20 cellular contexts compared by ENCODE assay signal in the genomic region with DNA sequence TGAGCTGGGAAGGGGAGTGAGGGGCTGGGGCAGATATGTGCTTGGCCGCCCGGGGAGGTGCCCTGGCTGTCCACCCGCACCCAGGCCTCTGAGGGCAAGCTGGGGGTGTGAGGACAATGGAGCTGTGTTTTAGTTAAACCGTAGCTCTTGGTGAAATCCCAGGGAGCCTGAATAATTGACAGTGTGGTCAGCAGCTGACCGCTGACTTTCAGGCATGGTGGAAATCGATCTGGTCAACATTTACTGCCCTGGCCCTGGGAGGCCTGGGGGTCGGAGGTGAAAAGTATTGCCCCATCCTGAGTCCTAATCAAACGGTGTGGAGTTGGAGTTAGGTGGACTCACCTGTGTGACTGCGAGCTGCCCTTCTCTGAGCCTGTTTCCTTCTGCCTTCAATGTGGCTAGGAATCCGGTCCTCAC. TPM values are rescaled to one million over a fixed set of nuclear protein-coding genes. Genes with fewer than 3 reads are reported as not detected.
DNase-seq lines count a peak whose midpoint lies in the region; ATAC-seq and TF ChIP-seq lines count a peak whose summit lies in the region.
"Had no signal": no experiment of that assay in that cellular context is flagged by ENCODE, and none has a peak within 500 bp of the region (broad histone marks: within the 10 kb centered on the region; RNA-seq: fewer than 3 reads in every experiment).

No MANE protein-coding gene starts in this region.

- no peaks in the 10 kb centered on the region for H3K27me3 ChIP-seq in mesendoderm (ENCODE audit: insufficient read depth, low read length, poor library complexity)
- H3K27me3 ChIP-seq in left lung, result no peaks in the 10 kb centered on the region
- H3K27me3 ChIP-seq: heart right ventricle had no signal

- H4K8ac ChIP-seq in mesendoderm (ENCODE audit: low read depth, low read length), result no peak overlapping the region

- no peak overlapping the region for H3K23ac ChIP-seq in mesendoderm (ENCODE audit: low read length)

- H3K36me3 Mint-ChIP-seq in activated naive CD8-positive, alpha-beta T cell treated with anti-CD3 and anti-CD28 coated beads, Interleukin-2, amount 10 ng/mL, durations not matched to agents 7 days and 5 days, result no peaks in the 10 kb centered on the region
- peaks cover 3% of the 10 kb centered on the region for H3K36me3 Mint-ChIP-seq in activated naive CD8-positive, alpha-beta T cell treated with anti-CD3 and anti-CD28 coated beads for 36 hours
- no peaks in the 10 kb centered on the region for H3K36me3 Mint-ChIP-seq in activated CD8-positive, alpha-beta T cell treated with anti-CD3 and anti-CD28 coated beads for 36 hours (ENCODE audit: low read depth)
- H3K36me3 Mint-ChIP-seq in type B pancreatic cell, result no peaks in the 10 kb centered on the region

- H3K56ac ChIP-seq in mesendoderm (ENCODE audit: low read length), result peak overlapping the region; percentile 11

- H3K9me3 Mint-ChIP-seq in activated naive CD8-positive, alpha-beta T cell treated with anti-CD3 and anti-CD28 coated beads, Interleukin-2, amount 10 ng/mL, durations not matched to agents 7 days and 5 days, result no peaks in the 10 kb centered on the region
- peaks cover 2% of the 10 kb centered on the region for H3K9me3 Mint-ChIP-seq in activated naive CD8-positive, alpha-beta T cell treated with anti-CD3 and anti-CD28 coated beads for 36 hours
- no peaks in the 10 kb centered on the region for H3K9me3 Mint-ChIP-seq in activated CD8-positive, alpha-beta T cell treated with anti-CD3 and anti-CD28 coated beads for 36 hours
- no peaks in the 10 kb centered on the region for H3K9me3 Mint-ChIP-seq in type B pancreatic cell

- H2BK15ac ChIP-seq in mesendoderm (replicated peaks; ENCODE audit: low read depth), result no peak overlapping the region

- H3K4me2 ChIP-seq in mesendoderm (ENCODE audit: low read length), result no peak overlapping the region

- peak overlapping the region; percentile 30 for H2BK5ac ChIP-seq in mesendoderm (ENCODE audit: low read length)

- POLR2A ChIA-PET in activated naive CD8-positive, alpha-beta T cell treated with anti-CD3 and anti-CD28 coated beads, Interleukin-2, amount 10 ng/mL, durations not matched to agents 7 days and 5 days (lab: Charles Lee), result interaction anchor here (0.7 to 6.9 kb wide), 2 partner anchors 15 to 379 kb away, joined by 4 to 83 read pairs; no protein-coding TSS in a partner anchor
- POLR2A ChIA-PET in activated CD8-positive, alpha-beta T cell treated with anti-CD3 and anti-CD28 coated beads for 36 hours (lab: Charles Lee), result interaction anchor here (0.8 to 4.7 kb wide), 3 partner anchors 12 to 49 kb away, joined by 3 to 26 read pairs (median 3); no protein-coding TSS in a partner anchor

- intact Hi-C loops in activated CD8-positive, alpha-beta T cell treated with anti-CD3 and anti-CD28 coated beads for 36 hours (cut with micrococcal nuclease), result no loop called here
- intact Hi-C loops in left lung (cut with DNase I), result no loop called here

- WGBS in mesendoderm (ENCODE audit: extremely low coverage, insufficient coverage, low lambda C conversion rate), result no CpG with 5 or more reads among the region's 10 CpGs

- no peaks in the 10 kb centered on the region for H3K27me3 Mint-ChIP-seq in activated naive CD8-positive, alpha-beta T cell treated with anti-CD3 and anti-CD28 coated beads, Interleukin-2, amount 10 ng/mL, durations not matched to agents 7 days and 5 days
- no peaks in the 10 kb centered on the region for H3K27me3 Mint-ChIP-seq in activated naive CD8-positive, alpha-beta T cell treated with anti-CD3 and anti-CD28 coated beads for 36 hours
- no peaks in the 10 kb centered on the region for H3K27me3 Mint-ChIP-seq in activated CD8-positive, alpha-beta T cell treated with anti-CD3 and anti-CD28 coated beads for 36 hours
- H3K27me3 Mint-ChIP-seq in type B pancreatic cell, result no peaks in the 10 kb centered on the region

- CTCF ChIA-PET in activated CD8-positive, alpha-beta T cell treated with anti-CD3 and anti-CD28 coated beads for 36 hours (lab: Charles Lee), result interaction anchor here (0.9 to 1.3 kb wide), 3 partner anchors 9 to 25 kb away, joined by 3 to 4 read pairs (median 3); no protein-coding TSS in a partner anchor

- no peak for ATAC-seq in activated naive CD8-positive, alpha-beta T cell treated with anti-CD3 and anti-CD28 coated beads, Interleukin-2, amount 10 ng/mL, durations not matched to agents 7 days and 5 days (ENCODE audit: low read depth)
- no peak for ATAC-seq in activated CD8-positive, alpha-beta T cell treated with anti-CD3 and anti-CD28 coated beads for 36 hours
- ATAC-seq in HG02610 (IDR thresholded peaks at IDR 0.05; ENCODE audit: unreplicated experiment), result no peak
- ATAC-seq in left lung, result no peak
- ATAC-seq: heart right ventricle, right cardiac atrium had no signal

- peak overlapping the region; percentile 61 for H3K27ac Mint-ChIP-seq in activated naive CD8-positive, alpha-beta T cell treated with anti-CD3 and anti-CD28 coated beads, Interleukin-2, amount 10 ng/mL, durations not matched to agents 7 days and 5 days
- no peak overlapping the region for H3K27ac Mint-ChIP-seq in activated naive CD8-positive, alpha-beta T cell treated with anti-CD3 and anti-CD28 coated beads for 36 hours
- peak overlapping the region; percentile 9 for H3K27ac Mint-ChIP-seq in activated CD8-positive, alpha-beta T cell treated with anti-CD3 and anti-CD28 coated beads for 36 hours
- H3K27ac Mint-ChIP-seq in type B pancreatic cell, result peak overlapping the region; percentile 100

- no peaks in the 10 kb centered on the region for H3K36me3 ChIP-seq in mesendoderm (ENCODE audit: control insufficient read depth, insufficient read depth, low read length)
- no peaks in the 10 kb centered on the region for H3K36me3 ChIP-seq in left lung
- H3K36me3 ChIP-seq: heart right ventricle had no signal

- H2AK5ac ChIP-seq in mesendoderm (ENCODE audit: low read length), result no peak overlapping the region

- no peak overlapping the region for H3K4me3 Mint-ChIP-seq in activated naive CD8-positive, alpha-beta T cell treated with anti-CD3 and anti-CD28 coated beads, Interleukin-2, amount 10 ng/mL, durations not matched to agents 7 days and 5 days
- no peak overlapping the region for H3K4me3 Mint-ChIP-seq in activated naive CD8-positive, alpha-beta T cell treated with anti-CD3 and anti-CD28 coated beads for 36 hours
- H3K4me3 Mint-ChIP-seq in activated CD8-positive, alpha-beta T cell treated with anti-CD3 and anti-CD28 coated beads for 36 hours, result no peak overlapping the region
- no peak overlapping the region for H3K4me3 Mint-ChIP-seq in type B pancreatic cell

- H3K4me3 ChIP-seq in mesendoderm (ENCODE audit: low read length) (no peak overlapping the region), left lung (no peak overlapping the region)
- H3K4me3 ChIP-seq: heart right ventricle had no signal

- no peak for DNase-seq in activated naive CD8-positive, alpha-beta T cell treated with anti-CD3 and anti-CD28 coated beads, Interleukin-2, amount 10 ng/mL, durations not matched to agents 7 days and 5 days
- no peak for DNase-seq in activated naive CD8-positive, alpha-beta T cell treated with anti-CD3 and anti-CD28 coated beads for 36 hours
- DNase-seq in activated CD8-positive, alpha-beta T cell treated with anti-CD3 and anti-CD28 coated beads for 36 hours, result no peak
- DNase-seq in mesendoderm (no peak), type B pancreatic cell (ENCODE audit: extremely low spot score, unreplicated experiment) (no peak), NCI-H82 (lab: John Stamatoyannopoulos, UW) (no peak), left lung (no peak)
- DNase-seq: ACHN, DMS79, heart right ventricle, KBM-7, NCI-H187 treated with DMSO at 0.1 percent for 48 hours, NCI-H2227 treated with DMSO at 0.1 percent for 48 hours, right cardiac atrium had no signal

- no peak overlapping the region for H2BK120ac ChIP-seq in mesendoderm (ENCODE audit: low read depth, low read length)

- H3K4ac ChIP-seq in mesendoderm (ENCODE audit: low read depth, low read length), result no peak overlapping the region

- H3K4me1 Mint-ChIP-seq in activated naive CD8-positive, alpha-beta T cell treated with anti-CD3 and anti-CD28 coated beads, Interleukin-2, amount 10 ng/mL, durations not matched to agents 7 days and 5 days, result peaks cover 55% of the 10 kb centered on the region
- peaks cover 47% of the 10 kb centered on the region for H3K4me1 Mint-ChIP-seq in activated naive CD8-positive, alpha-beta T cell treated with anti-CD3 and anti-CD28 coated beads for 36 hours
- H3K4me1 Mint-ChIP-seq in activated CD8-positive, alpha-beta T cell treated with anti-CD3 and anti-CD28 coated beads for 36 hours (ENCODE audit: low read depth), result peaks cover 49% of the 10 kb centered on the region
- peaks cover 37% of the 10 kb centered on the region for H3K4me1 Mint-ChIP-seq in type B pancreatic cell (ENCODE audit: unreplicated experiment)

- no peak for TF ChIP-seq CTCF in activated CD8-positive, alpha-beta T cell treated with anti-CD3 and anti-CD28 coated beads for 36 hours (IDR thresholded peaks at IDR 0.05)
- no peak for TF ChIP-seq CTCF in type B pancreatic cell (conservative IDR thresholded peaks at IDR 0.05)
- no peak for TF ChIP-seq CTCF in left lung (IDR thresholded peaks at IDR 0.05)

- no peaks in the 10 kb centered on the region for H3K9me3 ChIP-seq in left lung
- H3K9me3 ChIP-seq: heart right ventricle had no signal

- no peak overlapping the region for H3K27ac ChIP-seq in mesendoderm (ENCODE audit: low read depth, low read length)
- no peak overlapping the region for H3K27ac ChIP-seq in left lung
- H3K27ac ChIP-seq: heart right ventricle, VCaP had no signal

- no peaks in the 10 kb centered on the region for H3K79me1 ChIP-seq in mesendoderm (ENCODE audit: low read length)

- peaks cover 2% of the 10 kb centered on the region for H3K4me1 ChIP-seq in mesendoderm (ENCODE audit: control insufficient read depth, low read depth, low read length)
- peaks cover 4 to 8% of the 10 kb centered on the region in 2 donors for H3K4me1 ChIP-seq in left lung

- no peaks in the 10 kb centered on the region for H3K79me2 ChIP-seq in mesendoderm (ENCODE audit: control insufficient read depth, insufficient read depth, low read length)

- no peak overlapping the region for H3K9ac ChIP-seq in mesendoderm (ENCODE audit: low read length)

- no peak overlapping the region for H3K18ac ChIP-seq in mesendoderm (ENCODE audit: low read length)

- H4K5ac ChIP-seq in mesendoderm (ENCODE audit: low read length), result no peak overlapping the region

RNA-seq across cellular contexts. Expression of a gene that starts 31.2 kb away (rescaled TPM):
- total RNA-seq in activated naive CD8-positive, alpha-beta T cell treated with anti-CD3 and anti-CD28 coated beads, Interleukin-2, amount 10 ng/mL, durations not matched to agents 7 days and 5 days, result not detected
- total RNA-seq in activated naive CD8-positive, alpha-beta T cell treated with anti-CD3 and anti-CD28 coated beads for 36 hours, result under 1 TPM; 0.06 to 0.10 TPM
- under 1 TPM in 1 of 2 experiments, not detected in 1; 0.09 TPM for total RNA-seq in activated CD8-positive, alpha-beta T cell treated with anti-CD3 and anti-CD28 coated beads for 36 hours
- polyA plus RNA-seq in mesendoderm (2013, experiment 1 of 2), result 0.06 TPM
- polyA plus RNA-seq in mesendoderm (2013, experiment 2 of 2), result 0.07 TPM
- total RNA-seq in type B pancreatic cell (ENCODE audit: low replicate concordance) (1.1 and 61.1 TPM in 2 replicates), left lung (under 1 TPM; 0.08 to 0.09 TPM)
- total RNA-seq: activated CD8-positive, alpha-beta memory T cell treated with anti-CD3 and anti-CD28 coated beads for 36 hours; endothelial cell of umbilical vein; lower leg skin; T-helper 2 cell treated with Interferon-gamma antibody and Interleukin-4, amounts not matched to agents 100 ng/mL and 5 ng/mL, for 36 hours had no signal
- polyA plus RNA-seq: endothelial cell of umbilical vein had no signal

RNA-seq across cellular contexts. Expression of a gene that starts 56.4 kb away (rescaled TPM):
- 10 to 100 TPM; 30.3 to 31.0 TPM for total RNA-seq in activated naive CD8-positive, alpha-beta T cell treated with anti-CD3 and anti-CD28 coated beads, Interleukin-2, amount 10 ng/mL, durations not matched to agents 7 days and 5 days
- total RNA-seq in activated naive CD8-positive, alpha-beta T cell treated with anti-CD3 and anti-CD28 coated beads for 36 hours, result 10 to 100 TPM; 43.5 to 46.2 TPM
- 10 to 100 TPM; 40.7 to 43.2 TPM for total RNA-seq in activated CD8-positive, alpha-beta T cell treated with anti-CD3 and anti-CD28 coated beads for 36 hours
- polyA plus RNA-seq in mesendoderm (2013, experiment 1 of 2), result 48.0 TPM
- polyA plus RNA-seq in mesendoderm (2013, experiment 2 of 2), result 48.6 TPM
- total RNA-seq in type B pancreatic cell (ENCODE audit: low replicate concordance), result 51.1 and 56.7 TPM in 2 replicates
- 10 to 100 TPM; 16.5 to 19.5 TPM for total RNA-seq in left lung
